1 cellular context compared by ENCODE assay signal in the genomic region with DNA sequence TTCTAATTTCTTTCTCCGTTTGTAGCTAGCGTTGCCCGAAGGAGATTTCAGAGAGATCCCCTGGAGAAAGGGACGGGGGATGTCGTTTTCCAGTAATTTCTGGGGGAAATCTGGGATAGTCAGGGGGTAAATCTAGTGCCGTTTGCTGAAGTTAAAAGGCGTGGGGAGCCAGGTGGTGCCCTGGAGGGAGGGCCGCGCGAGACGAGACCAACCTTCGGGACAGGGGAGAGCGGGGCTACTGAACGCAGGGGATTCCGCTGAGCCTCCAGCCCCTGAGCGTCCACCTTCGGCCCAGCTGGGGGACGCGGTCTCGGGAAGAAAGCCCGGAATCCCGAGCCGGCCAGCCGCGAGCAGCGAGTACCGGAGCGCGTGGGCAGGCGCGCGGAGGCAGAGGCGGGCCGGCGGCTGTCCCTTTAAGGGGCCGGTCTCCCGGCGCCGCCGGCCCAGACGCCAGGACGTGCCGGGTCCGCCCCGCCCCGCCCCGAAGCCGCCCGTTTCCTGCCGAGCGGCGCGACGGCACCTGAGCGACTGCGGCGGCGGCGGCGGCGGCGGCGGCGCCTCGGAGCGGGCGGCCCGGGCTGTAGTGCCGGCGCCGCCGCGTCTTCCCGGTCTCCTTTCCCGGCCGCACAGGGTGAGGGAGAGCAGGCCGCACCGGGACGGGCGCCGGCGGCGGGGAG.
TF ChIP-seq lines count a peak whose summit lies in the region.

Gene KTN1, plus strand, starts transcription at position 484 of the 677 bp plus-strand sequence. CDS start 31,842 bp downstream, outside the sequence.

TF ChIP-seq in HepG2, 621 proteins besides CTCF, POLR2A, EP300 and RAD21 (continued from another document and continues in another):
- TF ChIP-seq, protein P1, sequence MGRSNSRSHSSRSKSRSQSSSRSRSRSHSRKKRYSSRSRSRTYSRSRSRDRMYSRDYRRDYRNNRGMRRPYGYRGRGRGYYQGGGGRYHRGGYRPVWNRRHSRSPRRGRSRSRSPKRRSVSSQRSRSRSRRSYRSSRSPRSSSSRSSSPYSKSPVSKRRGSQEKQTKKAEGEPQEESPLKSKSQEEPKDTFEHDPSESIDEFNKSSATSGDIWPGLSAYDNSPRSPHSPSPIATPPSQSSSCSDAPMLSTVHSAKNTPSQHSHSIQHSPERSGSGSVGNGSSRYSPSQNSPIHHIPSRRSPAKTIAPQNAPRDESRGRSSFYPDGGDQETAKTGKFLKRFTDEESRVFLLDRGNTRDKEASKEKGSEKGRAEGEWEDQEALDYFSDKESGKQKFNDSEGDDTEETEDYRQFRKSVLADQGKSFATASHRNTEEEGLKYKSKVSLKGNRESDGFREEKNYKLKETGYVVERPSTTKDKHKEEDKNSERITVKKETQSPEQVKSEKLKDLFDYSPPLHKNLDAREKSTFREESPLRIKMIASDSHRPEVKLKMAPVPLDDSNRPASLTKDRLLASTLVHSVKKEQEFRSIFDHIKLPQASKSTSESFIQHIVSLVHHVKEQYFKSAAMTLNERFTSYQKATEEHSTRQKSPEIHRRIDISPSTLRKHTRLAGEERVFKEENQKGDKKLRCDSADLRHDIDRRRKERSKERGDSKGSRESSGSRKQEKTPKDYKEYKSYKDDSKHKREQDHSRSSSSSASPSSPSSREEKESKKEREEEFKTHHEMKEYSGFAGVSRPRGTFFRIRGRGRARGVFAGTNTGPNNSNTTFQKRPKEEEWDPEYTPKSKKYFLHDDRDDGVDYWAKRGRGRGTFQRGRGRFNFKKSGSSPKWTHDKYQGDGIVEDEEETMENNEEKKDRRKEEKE (IDR thresholded peaks at IDR 0.05) = no peak
- no peak for TF ChIP-seq GPN1 (CRISPR knock-in tag; IDR thresholded peaks at IDR 0.05; ENCODE audit: borderline replicate concordance)
- no peak for TF ChIP-seq ZFP36 (IDR thresholded peaks at IDR 0.05; ENCODE audit: borderline replicate concordance, low read depth, low read length, partially characterized antibody)
- TF ChIP-seq ZNF557 (CRISPR knock-in tag; IDR thresholded peaks at IDR 0.05) = no peak
- TF ChIP-seq TFDP2 (CRISPR knock-in tag; IDR thresholded peaks at IDR 0.05) = peak; percentile 50; the same call in 1 of the 2 replicates
- TF ChIP-seq REXO4 (CRISPR knock-in tag; IDR thresholded peaks at IDR 0.05; ENCODE audit: borderline replicate concordance) = no peak
- no peak for TF ChIP-seq NRL (CRISPR knock-in tag; IDR thresholded peaks at IDR 0.05; ENCODE audit: borderline replicate concordance)
- no peak for TF ChIP-seq PHF21A (CRISPR knock-in tag; IDR thresholded peaks at IDR 0.05)
- TF ChIP-seq DNMT1 (CRISPR knock-in tag; IDR thresholded peaks at IDR 0.05) = no peak
- peak; percentile 72 for TF ChIP-seq CHD2 (IDR thresholded peaks at IDR 0.05; ENCODE audit: low read depth, low read length)
- no peak for TF ChIP-seq ZKSCAN5 (CRISPR knock-in tag; IDR thresholded peaks at IDR 0.05)
- peak; percentile 65 for TF ChIP-seq PHF8 (CRISPR knock-in tag; IDR thresholded peaks at IDR 0.05)
- TF ChIP-seq, protein P2, sequence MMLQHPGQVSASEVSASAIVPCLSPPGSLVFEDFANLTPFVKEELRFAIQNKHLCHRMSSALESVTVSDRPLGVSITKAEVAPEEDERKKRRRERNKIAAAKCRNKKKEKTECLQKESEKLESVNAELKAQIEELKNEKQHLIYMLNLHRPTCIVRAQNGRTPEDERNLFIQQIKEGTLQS (CRISPR knock-in tag; IDR thresholded peaks at IDR 0.05) = 0 out of 2 replicates have a peak, but pooled peaks have one; percentile 20
- no peak for TF ChIP-seq RCOR2 (CRISPR knock-in tag; IDR thresholded peaks at IDR 0.05)
- TF ChIP-seq PBX2 (CRISPR knock-in tag; IDR thresholded peaks at IDR 0.05) = no peak
- no peak for TF ChIP-seq ZNF235 (CRISPR knock-in tag; IDR thresholded peaks at IDR 0.05; ENCODE audit: borderline replicate concordance)
- TF ChIP-seq SMC3 (IDR thresholded peaks at IDR 0.05; ENCODE audit: low read length) = no peak
- TF ChIP-seq, protein P3, sequence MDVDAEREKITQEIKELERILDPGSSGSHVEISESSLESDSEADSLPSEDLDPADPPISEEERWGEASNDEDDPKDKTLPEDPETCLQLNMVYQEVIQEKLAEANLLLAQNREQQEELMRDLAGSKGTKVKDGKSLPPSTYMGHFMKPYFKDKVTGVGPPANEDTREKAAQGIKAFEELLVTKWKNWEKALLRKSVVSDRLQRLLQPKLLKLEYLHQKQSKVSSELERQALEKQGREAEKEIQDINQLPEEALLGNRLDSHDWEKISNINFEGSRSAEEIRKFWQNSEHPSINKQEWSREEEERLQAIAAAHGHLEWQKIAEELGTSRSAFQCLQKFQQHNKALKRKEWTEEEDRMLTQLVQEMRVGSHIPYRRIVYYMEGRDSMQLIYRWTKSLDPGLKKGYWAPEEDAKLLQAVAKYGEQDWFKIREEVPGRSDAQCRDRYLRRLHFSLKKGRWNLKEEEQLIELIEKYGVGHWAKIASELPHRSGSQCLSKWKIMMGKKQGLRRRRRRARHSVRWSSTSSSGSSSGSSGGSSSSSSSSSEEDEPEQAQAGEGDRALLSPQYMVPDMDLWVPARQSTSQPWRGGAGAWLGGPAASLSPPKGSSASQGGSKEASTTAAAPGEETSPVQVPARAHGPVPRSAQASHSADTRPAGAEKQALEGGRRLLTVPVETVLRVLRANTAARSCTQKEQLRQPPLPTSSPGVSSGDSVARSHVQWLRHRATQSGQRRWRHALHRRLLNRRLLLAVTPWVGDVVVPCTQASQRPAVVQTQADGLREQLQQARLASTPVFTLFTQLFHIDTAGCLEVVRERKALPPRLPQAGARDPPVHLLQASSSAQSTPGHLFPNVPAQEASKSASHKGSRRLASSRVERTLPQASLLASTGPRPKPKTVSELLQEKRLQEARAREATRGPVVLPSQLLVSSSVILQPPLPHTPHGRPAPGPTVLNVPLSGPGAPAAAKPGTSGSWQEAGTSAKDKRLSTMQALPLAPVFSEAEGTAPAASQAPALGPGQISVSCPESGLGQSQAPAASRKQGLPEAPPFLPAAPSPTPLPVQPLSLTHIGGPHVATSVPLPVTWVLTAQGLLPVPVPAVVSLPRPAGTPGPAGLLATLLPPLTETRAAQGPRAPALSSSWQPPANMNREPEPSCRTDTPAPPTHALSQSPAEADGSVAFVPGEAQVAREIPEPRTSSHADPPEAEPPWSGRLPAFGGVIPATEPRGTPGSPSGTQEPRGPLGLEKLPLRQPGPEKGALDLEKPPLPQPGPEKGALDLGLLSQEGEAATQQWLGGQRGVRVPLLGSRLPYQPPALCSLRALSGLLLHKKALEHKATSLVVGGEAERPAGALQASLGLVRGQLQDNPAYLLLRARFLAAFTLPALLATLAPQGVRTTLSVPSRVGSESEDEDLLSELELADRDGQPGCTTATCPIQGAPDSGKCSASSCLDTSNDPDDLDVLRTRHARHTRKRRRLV (CRISPR knock-in tag; IDR thresholded peaks at IDR 0.05) = no peak
- TF ChIP-seq GLI4 (CRISPR knock-in tag; IDR thresholded peaks at IDR 0.05; ENCODE audit: borderline replicate concordance) = no peak
- no peak for TF ChIP-seq FOXO1 (CRISPR knock-in tag; IDR thresholded peaks at IDR 0.05)
- TF ChIP-seq ZNF567 (CRISPR knock-in tag; IDR thresholded peaks at IDR 0.05; ENCODE audit: borderline replicate concordance) = no peak
- no peak for TF ChIP-seq WIZ (CRISPR knock-in tag; IDR thresholded peaks at IDR 0.05)
- TF ChIP-seq FOXA1 (IDR thresholded peaks at IDR 0.05) = no peak
- no peak for TF ChIP-seq FOXA1 (CRISPR knock-in tag; IDR thresholded peaks at IDR 0.05)
- TF ChIP-seq, protein P4, sequence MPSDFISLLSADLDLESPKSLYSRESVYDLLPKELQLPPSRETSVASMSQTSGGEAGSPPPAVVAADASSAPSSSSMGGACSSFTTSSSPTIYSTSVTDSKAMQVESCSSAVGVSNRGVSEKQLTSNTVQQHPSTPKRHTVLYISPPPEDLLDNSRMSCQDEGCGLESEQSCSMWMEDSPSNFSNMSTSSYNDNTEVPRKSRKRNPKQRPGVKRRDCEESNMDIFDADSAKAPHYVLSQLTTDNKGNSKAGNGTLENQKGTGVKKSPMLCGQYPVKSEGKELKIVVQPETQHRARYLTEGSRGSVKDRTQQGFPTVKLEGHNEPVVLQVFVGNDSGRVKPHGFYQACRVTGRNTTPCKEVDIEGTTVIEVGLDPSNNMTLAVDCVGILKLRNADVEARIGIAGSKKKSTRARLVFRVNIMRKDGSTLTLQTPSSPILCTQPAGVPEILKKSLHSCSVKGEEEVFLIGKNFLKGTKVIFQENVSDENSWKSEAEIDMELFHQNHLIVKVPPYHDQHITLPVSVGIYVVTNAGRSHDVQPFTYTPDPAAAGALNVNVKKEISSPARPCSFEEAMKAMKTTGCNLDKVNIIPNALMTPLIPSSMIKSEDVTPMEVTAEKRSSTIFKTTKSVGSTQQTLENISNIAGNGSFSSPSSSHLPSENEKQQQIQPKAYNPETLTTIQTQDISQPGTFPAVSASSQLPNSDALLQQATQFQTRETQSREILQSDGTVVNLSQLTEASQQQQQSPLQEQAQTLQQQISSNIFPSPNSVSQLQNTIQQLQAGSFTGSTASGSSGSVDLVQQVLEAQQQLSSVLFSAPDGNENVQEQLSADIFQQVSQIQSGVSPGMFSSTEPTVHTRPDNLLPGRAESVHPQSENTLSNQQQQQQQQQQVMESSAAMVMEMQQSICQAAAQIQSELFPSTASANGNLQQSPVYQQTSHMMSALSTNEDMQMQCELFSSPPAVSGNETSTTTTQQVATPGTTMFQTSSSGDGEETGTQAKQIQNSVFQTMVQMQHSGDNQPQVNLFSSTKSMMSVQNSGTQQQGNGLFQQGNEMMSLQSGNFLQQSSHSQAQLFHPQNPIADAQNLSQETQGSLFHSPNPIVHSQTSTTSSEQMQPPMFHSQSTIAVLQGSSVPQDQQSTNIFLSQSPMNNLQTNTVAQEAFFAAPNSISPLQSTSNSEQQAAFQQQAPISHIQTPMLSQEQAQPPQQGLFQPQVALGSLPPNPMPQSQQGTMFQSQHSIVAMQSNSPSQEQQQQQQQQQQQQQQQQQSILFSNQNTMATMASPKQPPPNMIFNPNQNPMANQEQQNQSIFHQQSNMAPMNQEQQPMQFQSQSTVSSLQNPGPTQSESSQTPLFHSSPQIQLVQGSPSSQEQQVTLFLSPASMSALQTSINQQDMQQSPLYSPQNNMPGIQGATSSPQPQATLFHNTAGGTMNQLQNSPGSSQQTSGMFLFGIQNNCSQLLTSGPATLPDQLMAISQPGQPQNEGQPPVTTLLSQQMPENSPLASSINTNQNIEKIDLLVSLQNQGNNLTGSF (CRISPR knock-in tag; IDR thresholded peaks at IDR 0.05) = no peak
- TF ChIP-seq CREB1 (IDR thresholded peaks at IDR 0.05) = no peak
- TF ChIP-seq CREB1 (CRISPR knock-in tag; IDR thresholded peaks at IDR 0.05) = no peak
- TF ChIP-seq, protein P5, sequence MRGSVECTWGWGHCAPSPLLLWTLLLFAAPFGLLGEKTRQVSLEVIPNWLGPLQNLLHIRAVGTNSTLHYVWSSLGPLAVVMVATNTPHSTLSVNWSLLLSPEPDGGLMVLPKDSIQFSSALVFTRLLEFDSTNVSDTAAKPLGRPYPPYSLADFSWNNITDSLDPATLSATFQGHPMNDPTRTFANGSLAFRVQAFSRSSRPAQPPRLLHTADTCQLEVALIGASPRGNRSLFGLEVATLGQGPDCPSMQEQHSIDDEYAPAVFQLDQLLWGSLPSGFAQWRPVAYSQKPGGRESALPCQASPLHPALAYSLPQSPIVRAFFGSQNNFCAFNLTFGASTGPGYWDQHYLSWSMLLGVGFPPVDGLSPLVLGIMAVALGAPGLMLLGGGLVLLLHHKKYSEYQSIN (CRISPR knock-in tag; IDR thresholded peaks at IDR 0.05; ENCODE audit: borderline replicate concordance) = no peak
- TF ChIP-seq NFKBIZ (CRISPR knock-in tag; IDR thresholded peaks at IDR 0.05) = no peak
- TF ChIP-seq CCDC6 (CRISPR knock-in tag; IDR thresholded peaks at IDR 0.05) = 0 out of 2 replicates have a peak, but pooled peaks have one; percentile 18
- no peak for TF ChIP-seq HNRNPH1 (optimal IDR thresholded peaks at IDR 0.05; ENCODE audit: low read depth, low read length)
- no peak for TF ChIP-seq ZNF841 (CRISPR knock-in tag; IDR thresholded peaks at IDR 0.05; ENCODE audit: borderline replicate concordance)
- TF ChIP-seq BHLHE40 (IDR thresholded peaks at IDR 0.05; ENCODE audit: low read length) = peak; percentile 71
- TF ChIP-seq MLLT10 (CRISPR knock-in tag; IDR thresholded peaks at IDR 0.05) = no peak
- peak; percentile 66 for TF ChIP-seq NCOA1 (CRISPR knock-in tag; IDR thresholded peaks at IDR 0.05)
- TF ChIP-seq ATRX (CRISPR knock-in tag; IDR thresholded peaks at IDR 0.05; ENCODE audit: borderline replicate concordance) = no peak
- no peak for TF ChIP-seq FOXK2 (IDR thresholded peaks at IDR 0.05)
- TF ChIP-seq ZNF10 (CRISPR knock-in tag; IDR thresholded peaks at IDR 0.05; ENCODE audit: borderline replicate concordance, low read depth) = no peak
- TF ChIP-seq, protein P6, sequence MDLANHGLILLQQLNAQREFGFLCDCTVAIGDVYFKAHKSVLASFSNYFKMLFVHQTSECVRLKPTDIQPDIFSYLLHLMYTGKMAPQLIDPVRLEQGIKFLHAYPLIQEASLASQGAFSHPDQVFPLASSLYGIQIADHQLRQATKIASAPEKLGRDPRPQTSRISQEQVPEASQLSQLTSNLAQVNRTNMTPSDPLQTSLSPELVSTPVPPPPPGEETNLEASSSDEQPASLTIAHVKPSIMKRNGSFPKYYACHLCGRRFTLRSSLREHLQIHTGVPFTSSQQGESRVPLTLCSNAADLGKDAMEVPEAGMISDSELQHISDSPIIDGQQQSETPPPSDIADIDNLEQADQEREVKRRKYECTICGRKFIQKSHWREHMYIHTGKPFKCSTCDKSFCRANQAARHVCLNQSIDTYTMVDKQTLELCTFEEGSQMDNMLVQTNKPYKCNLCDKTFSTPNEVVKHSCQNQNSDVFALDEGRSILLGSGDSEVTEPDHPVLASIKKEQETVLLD (CRISPR knock-in tag; IDR thresholded peaks at IDR 0.05; ENCODE audit: low read depth) = peak; percentile 49; the same call in 1 of the 2 replicates
- no peak for TF ChIP-seq SP1 (IDR thresholded peaks at IDR 0.05)
- TF ChIP-seq SP1 (CRISPR knock-in tag; IDR thresholded peaks at IDR 0.05) = no peak; the same call in 1 of the 2 replicates
- TF ChIP-seq CC2D1A (CRISPR knock-in tag; IDR thresholded peaks at IDR 0.05) = no peak
